ENCODE assay signal across 8 cellular contexts in the genomic region with DNA sequence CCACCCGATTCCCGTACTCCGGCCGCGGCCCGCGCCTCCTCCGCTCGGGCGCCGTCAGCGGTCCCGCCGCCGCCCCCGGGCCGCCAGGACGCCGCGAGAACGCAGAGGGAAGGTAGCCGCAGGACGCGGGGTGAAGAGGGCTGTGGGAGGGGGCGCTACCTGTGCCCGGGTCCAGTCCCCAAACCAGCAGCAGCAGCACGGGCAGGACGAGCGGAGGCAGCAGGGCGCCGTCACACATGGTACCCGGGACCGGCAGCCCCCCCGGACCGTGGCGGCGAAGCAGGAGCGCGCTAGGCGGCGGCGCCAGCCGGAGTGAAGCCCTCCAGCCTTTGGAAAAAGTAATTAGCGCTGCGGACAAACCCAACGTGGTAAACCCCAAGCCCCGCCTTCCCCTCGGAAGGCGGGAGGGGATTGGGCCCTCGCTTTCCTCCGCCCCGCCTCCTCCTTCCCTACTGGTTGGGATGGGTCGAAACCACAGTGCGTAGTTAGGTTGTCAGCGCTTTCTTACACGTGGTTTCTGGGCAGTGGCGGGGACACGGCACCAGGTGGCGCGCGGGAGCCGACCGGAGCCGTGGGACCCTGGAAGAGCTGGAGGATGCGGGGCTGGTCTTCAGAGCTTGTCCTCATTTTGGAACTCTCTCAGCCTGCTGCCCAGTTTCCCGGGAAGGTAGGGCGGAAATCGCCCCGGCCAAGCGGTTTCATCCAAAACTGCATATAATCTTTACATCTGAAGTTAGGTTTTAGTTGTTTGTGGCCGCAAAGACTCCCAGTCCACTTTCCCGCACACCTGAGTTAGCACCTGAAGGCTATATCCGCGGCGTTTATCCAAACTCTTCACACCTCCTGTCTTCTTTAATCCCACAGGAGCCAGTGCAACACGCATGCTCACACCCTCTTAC. TPM values are rescaled to one million over a fixed set of nuclear protein-coding genes. Genes with fewer than 3 reads are reported as not detected.
DNase-seq lines count a peak whose midpoint lies in the region; ATAC-seq and TF ChIP-seq lines count a peak whose summit lies in the region.

A gene with protein sequence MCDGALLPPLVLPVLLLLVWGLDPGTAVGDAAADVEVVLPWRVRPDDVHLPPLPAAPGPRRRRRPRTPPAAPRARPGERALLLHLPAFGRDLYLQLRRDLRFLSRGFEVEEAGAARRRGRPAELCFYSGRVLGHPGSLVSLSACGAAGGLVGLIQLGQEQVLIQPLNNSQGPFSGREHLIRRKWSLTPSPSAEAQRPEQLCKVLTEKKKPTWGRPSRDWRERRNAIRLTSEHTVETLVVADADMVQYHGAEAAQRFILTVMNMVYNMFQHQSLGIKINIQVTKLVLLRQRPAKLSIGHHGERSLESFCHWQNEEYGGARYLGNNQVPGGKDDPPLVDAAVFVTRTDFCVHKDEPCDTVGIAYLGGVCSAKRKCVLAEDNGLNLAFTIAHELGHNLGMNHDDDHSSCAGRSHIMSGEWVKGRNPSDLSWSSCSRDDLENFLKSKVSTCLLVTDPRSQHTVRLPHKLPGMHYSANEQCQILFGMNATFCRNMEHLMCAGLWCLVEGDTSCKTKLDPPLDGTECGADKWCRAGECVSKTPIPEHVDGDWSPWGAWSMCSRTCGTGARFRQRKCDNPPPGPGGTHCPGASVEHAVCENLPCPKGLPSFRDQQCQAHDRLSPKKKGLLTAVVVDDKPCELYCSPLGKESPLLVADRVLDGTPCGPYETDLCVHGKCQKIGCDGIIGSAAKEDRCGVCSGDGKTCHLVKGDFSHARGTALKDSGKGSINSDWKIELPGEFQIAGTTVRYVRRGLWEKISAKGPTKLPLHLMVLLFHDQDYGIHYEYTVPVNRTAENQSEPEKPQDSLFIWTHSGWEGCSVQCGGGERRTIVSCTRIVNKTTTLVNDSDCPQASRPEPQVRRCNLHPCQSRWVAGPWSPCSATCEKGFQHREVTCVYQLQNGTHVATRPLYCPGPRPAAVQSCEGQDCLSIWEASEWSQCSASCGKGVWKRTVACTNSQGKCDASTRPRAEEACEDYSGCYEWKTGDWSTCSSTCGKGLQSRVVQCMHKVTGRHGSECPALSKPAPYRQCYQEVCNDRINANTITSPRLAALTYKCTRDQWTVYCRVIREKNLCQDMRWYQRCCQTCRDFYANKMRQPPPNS (minus strand): TSS at position 314 of the 899 bp plus-strand sequence. CDS start 76 bp downstream, at position 238.

- no peaks in the 10 kb centered on the region for H3K4me1 Mint-ChIP-seq in Caco-2 (ENCODE audit: low read depth, unreplicated experiment)

- DNase-seq in Caco-2 (peak; percentile 91 to 94), HuH-7.5 (ENCODE audit: low spot score) (peak; percentile 85), SK-MEL-5 (ENCODE audit: low read depth, low spot score) (peak; percentile 95), glomerular endothelial cell (ENCODE audit: extremely low read depth, low read depth, low spot score) (peak; percentile 36), nucleus accumbens (lab: John Stamatoyannopoulos, UW) (peak; percentile 58 to 98 (median 90))
- peak; percentile 96 for DNase-seq in activated naive CD4-positive, alpha-beta T cell treated with anti-CD3 and anti-CD28 coated beads, Interleukin-2, amount 50 U/mL, for 16 hours

- no peak within 1 kb of the TSS for H3K27ac Mint-ChIP-seq in Caco-2 (ENCODE audit: unreplicated experiment)

- H3K4me1 ChIP-seq in Caco-2, result no peaks in the 10 kb centered on the region
- H3K4me1 ChIP-seq in subcutaneous abdominal adipose tissue (ENCODE audit: control insufficient read depth in 5 of 5, insufficient read depth in 5 of 5, low read length in 5 of 5), result peaks cover 4 to 16% (median 8%) of the 10 kb centered on the region in 5 donors

- CTCF ChIA-PET in Caco-2 (lab: Charles Lee), result interaction anchor here (0.6 to 1.0 kb wide), 3 partner anchors 8 to 260 kb away, joined by 3 to 8 read pairs (median 5); a partner anchor contains a TSS

- intact Hi-C loops in Caco-2 (cut with micrococcal nuclease; ENCODE audit: unreplicated experiment), result loop anchor here (1.0 to 2.0 kb wide), 2 partner anchors 41 to 135 kb away; no protein-coding TSS in a partner anchor

- H3K27me3 ChIP-seq in Caco-2 (replicated peaks; ENCODE audit: control insufficient read depth, insufficient read depth, low read length) (no peaks in the 10 kb centered on the region), subcutaneous abdominal adipose tissue (ENCODE audit: control insufficient read depth in 5 of 5, insufficient read depth in 4 of 5, low read length in 5 of 5) (peaks cover 0 to 10% (median 0%) of the 10 kb centered on the region in 5 donors)

- H3K36me3 ChIP-seq in Caco-2 (ENCODE audit: control insufficient read depth, insufficient read depth, low read length) (no peaks in the 10 kb centered on the region), subcutaneous abdominal adipose tissue (ENCODE audit: control insufficient read depth in 5 of 5, insufficient read depth in 5 of 5, low read length in 5 of 5) (no peaks in the 10 kb centered on the region)

- no peak within 1 kb of the TSS for H3K27ac ChIP-seq in subcutaneous abdominal adipose tissue (ENCODE audit: low read depth, low read length)

- peak within 1 kb of the TSS; percentile 63 for H3K4me3 Mint-ChIP-seq in Caco-2 (ENCODE audit: unreplicated experiment)

- H3K4me3 ChIP-seq in Caco-2 (ENCODE audit: low read depth, low read length), result peak within 1 kb of the TSS; percentile 58
- H3K4me3 ChIP-seq in subcutaneous abdominal adipose tissue (ENCODE audit: low read depth in 1 of 5, low read length in 5 of 5), result peak within 1 kb of the TSS in 4 of 5 donors; percentile 63 to 80 (median 72)

- ATAC-seq in GM21447 (IDR thresholded peaks at IDR 0.05; ENCODE audit: unreplicated experiment), result peak; percentile 97

- H3K9ac ChIP-seq in subcutaneous abdominal adipose tissue (ENCODE audit: low read length in 5 of 5), result peak within 1 kb of the TSS in 3 of 5 donors; percentile 13 to 64 (median 20)

- POLR2A ChIA-PET in Caco-2 (lab: Charles Lee), result no interaction called here

- peak; percentile 81 to 82 for TF ChIP-seq CTCF in Caco-2 (IDR thresholded peaks at IDR 0.05; ENCODE audit: insufficient read depth in 1 of 2, low read depth in 1 of 2, low read length in 1 of 2, severe bottlenecking in 1 of 2, unreplicated experiment in 1 of 2)

- no peaks in the 10 kb centered on the region for H3K36me3 Mint-ChIP-seq in Caco-2 (ENCODE audit: insufficient read depth, unreplicated experiment)

- in situ Hi-C loops in SK-MEL-5 (cut with HindIII; ENCODE audit: low pct_unique_long_range_greater_than_20kb, low sequenced_read_pairs), result no loop called here

- peaks cover 9% of the 10 kb centered on the region for H3K27me3 Mint-ChIP-seq in Caco-2 (ENCODE audit: insufficient read depth, unreplicated experiment)

- no peaks in the 10 kb centered on the region for H3K9me3 Mint-ChIP-seq in Caco-2 (ENCODE audit: unreplicated experiment)

- H3K9me3 ChIP-seq in Caco-2 (no peaks in the 10 kb centered on the region), subcutaneous abdominal adipose tissue (ENCODE audit: control insufficient read depth in 5 of 5, low read length in 5 of 5) (no peaks in the 10 kb centered on the region)

- BruUV-seq in Caco-2 (replicated peaks; lab: Mats Ljungman, UMichigan), result no TSS peak

RNA-seq across cellular contexts. Expression of the gene that starts here (rescaled TPM):
- 1.5 and 2.0 TPM in 2 replicates for total RNA-seq in Caco-2 (2022)
- total RNA-seq in SK-MEL-5 (2014; rRNA removed; shearing (Covaris generic)), result 1.8 and 2.4 TPM in 2 replicates
- polyA plus RNA-seq in SK-MEL-5 (2015; cell fraction: cytosol; rRNA removed), result 1.0 and 1.9 TPM in 2 replicates
- 6.0 and 9.6 TPM in 2 replicates for polyA plus RNA-seq in SK-MEL-5 (2015; cell fraction: nucleus; rRNA removed)
- not detected in 2 replicates for total RNA-seq in glomerular endothelial cell

Comparison
In these comparisons a context has a peak if more than half of its experiments do, and no peak if none do; other contexts are left out.
1. Peak in DNase-seq in glomerular endothelial cell; RNA of the gene not detected or under 1 TPM.
2. DNase-seq: peak in every context shown above with its lines; median percentile 96 in activated naive CD4-positive, alpha-beta T cell treated with anti-CD3 and anti-CD28 coated beads, Interleukin-2, amount 50 U/mL, for 16 hours; 95 in SK-MEL-5; 92 in Caco-2; 90 in nucleus accumbens; 85 in HuH-7.5; 36 in glomerular endothelial cell.